Comparison of ENCODE assay signal across 8 cellular contexts in the genomic region with DNA sequence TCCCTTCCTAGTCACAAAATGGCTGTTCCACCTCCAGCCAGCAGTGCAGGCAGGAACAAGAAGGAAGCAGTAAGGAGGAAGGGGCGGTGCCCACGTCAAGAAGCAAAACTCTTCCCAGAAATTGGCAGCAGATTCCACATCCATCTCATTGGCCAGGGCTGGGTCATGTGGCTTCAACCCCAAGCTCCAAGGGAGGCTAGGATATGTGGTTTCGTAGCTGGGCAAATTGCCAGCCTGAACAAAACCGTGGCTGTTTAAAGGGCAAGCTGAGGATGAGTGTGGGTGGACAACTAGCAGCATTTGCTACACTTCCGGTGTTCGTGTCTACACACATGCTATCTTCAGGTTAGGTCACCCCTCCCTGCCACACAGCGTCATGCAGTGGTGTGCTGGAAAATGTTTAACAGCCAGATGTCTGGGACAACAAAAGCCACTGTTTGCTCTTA.
DNase-seq lines count a peak whose midpoint lies in the region; ATAC-seq, FAIRE-seq and TF ChIP-seq lines count a peak whose summit lies in the region.
"Had no signal": no experiment of that assay in that cellular context is flagged by ENCODE, and none has a peak within 500 bp of the region (broad histone marks: within the 10 kb centered on the region; RNA-seq: fewer than 3 reads in every experiment).

No MANE protein-coding gene starts in this region.

- H3K9ac ChIP-seq in H1 (replicated peaks in 1 of 4; ENCODE audit: extremely low read depth in 1 of 4, low read depth in 3 of 4, low read length in 3 of 4) = no peak overlapping the region
- H3K9ac ChIP-seq: KMS-11 had no signal

- no peak overlapping the region for H3K23ac ChIP-seq in H1 (ENCODE audit: insufficient read length)

- TF ChIP-seq POLR2A in H1 (IDR thresholded peaks at IDR 0.05; ENCODE audit: control extremely low read depth in 1 of 2, low read depth in 2 of 2, low read length in 2 of 2) = no peak

- no peak overlapping the region for H2BK5ac ChIP-seq in H1 (ENCODE audit: low read depth, low read length)

- H3K18ac ChIP-seq in H1 (ENCODE audit: extremely low read depth, low read length) = no peak overlapping the region

- no peak for TF ChIP-seq RAD21 in H1 (IDR thresholded peaks at IDR 0.05 in 1 of 2, conservative IDR thresholded peaks at IDR 0.05 in 1 of 2; ENCODE audit: low read depth in 2 of 2, low read length in 2 of 2)

- no peak overlapping the region for H3K14ac ChIP-seq in H1 (ENCODE audit: insufficient read length)

- H3K9me3 ChIP-seq in H1 (ENCODE audit: insufficient read depth in 2 of 2, low read depth in 1 of 2, low read length in 1 of 2) = no peaks in the 10 kb centered on the region
- H3K9me3 ChIP-seq in OCI-LY7 (ENCODE audit: low read length) = 0 out of 2 replicates have a peak, but pooled peaks cover 4% of the 10 kb centered on the region

- intact Hi-C loops in posterior cingulate gyrus (cut with DNase I) = loop anchor here (10.0 kb wide), 2 partner anchors 90 to 230 kb away; a partner anchor contains a TSS
- intact Hi-C loops in OCI-LY7 (cut with micrococcal nuclease; ENCODE audit: unreplicated experiment) = no loop called here

- no peaks in the 10 kb centered on the region for H3K27me3 ChIP-seq in H1 (replicated peaks in 1 of 4; ENCODE audit: control insufficient read depth in 3 of 4, extremely low read depth in 1 of 4, insufficient read depth in 3 of 4, low read length in 3 of 4)

- DNase-seq in HK-2 (ENCODE audit: unreplicated experiment) = peak; percentile 16
- peak; percentile 99 for DNase-seq in NCI-H69 (lab: John Stamatoyannopoulos, UW)
- DNase-seq in H1 (ENCODE audit: low read depth in 1 of 2, low spot score in 2 of 2) = no peak
- peak; percentile 57 to 96 (median 80) for DNase-seq in posterior cingulate gyrus
- DNase-seq in glutamatergic neuron = no peak
- DNase-seq in OCI-LY7 (ENCODE audit: low spot score) = no peak

- no peak overlapping the region for H3K56ac ChIP-seq in H1 (replicated peaks; ENCODE audit: insufficient read length, low read depth, low read length)

- H3K23me2 ChIP-seq in H1 (ENCODE audit: low read depth, low read length) = no peaks in the 10 kb centered on the region

- POLR2A ChIA-PET in H1 (lab: Charles Lee; ENCODE audit: partially characterized antibody) = interaction anchor here (1.1 kb wide), 1 partner anchor 13 kb away, joined by 3 read pairs; no protein-coding TSS in a partner anchor
- POLR2A ChIA-PET in OCI-LY7 (lab: Charles Lee) = no interaction called here

- 89% methylated on average over 7 of the region's 7 CpGs; no CpG with 5 or more reads in 1 of the 2 experiments for WGBS in H1 (ENCODE audit: extremely low coverage in 1 of 2, insufficient coverage in 1 of 2, insufficient read length in 1 of 2, insufficient replicate concordance in 2 of 2, low coverage in 1 of 2, low lambda C conversion rate in 2 of 2, missing lambda C conversion rate in 1 of 2), 2 experiments

- no peak overlapping the region for H3K27ac Mint-ChIP-seq in glutamatergic neuron (ENCODE audit: unreplicated experiment)

- no peak overlapping the region for H4K5ac ChIP-seq in H1 (ENCODE audit: insufficient read length, low read depth, low read length)

- no peak overlapping the region for H4K8ac ChIP-seq in H1 (ENCODE audit: extremely low read depth, insufficient read depth, low read length)

- no peak overlapping the region for H3K4me3 Mint-ChIP-seq in glutamatergic neuron (ENCODE audit: unreplicated experiment)

- peaks cover 0 to 5% (median 1%) of the 10 kb centered on the region in 4 experiments; a peak in 3 of 7 replicates for H3K4me1 ChIP-seq in H1 (replicated peaks in 1 of 4; ENCODE audit: control insufficient read depth in 3 of 4, insufficient read depth in 4 of 4, low read length in 3 of 4)
- H3K4me1 ChIP-seq in OCI-LY7 (ENCODE audit: insufficient read depth, low read length, poor library complexity, severe bottlenecking) = no peaks in the 10 kb centered on the region

- no peaks in the 10 kb centered on the region for H3K36me3 ChIP-seq in H1 (ENCODE audit: control insufficient read depth in 2 of 4, insufficient read depth in 4 of 4, low read length in 3 of 4)
- H3K36me3 ChIP-seq in OCI-LY7 (ENCODE audit: insufficient read depth, low read length) = no peaks in the 10 kb centered on the region

- no TSS peak for BruUV-seq in OCI-LY7 (replicated peaks; lab: Mats Ljungman, UMichigan)

- TF ChIP-seq CTCF in H1 (IDR thresholded peaks at IDR 0.05; ENCODE audit: control extremely low read depth in 1 of 3, insufficient read depth in 1 of 3, low read depth in 1 of 3, low read length in 3 of 3) (no peak), glutamatergic neuron (IDR thresholded peaks at IDR 0.05; ENCODE audit: partially characterized antibody, unreplicated experiment) (no peak), OCI-LY7 (conservative IDR thresholded peaks at IDR 0.05; ENCODE audit: low read length) (no peak)

- ATAC-seq in GM19395 (IDR thresholded peaks at IDR 0.05; ENCODE audit: unreplicated experiment) = no peak

- FAIRE-seq in H1 (lab: Jason Lieb, UNC) = no peak

- no peaks in the 10 kb centered on the region for H3K9me2 ChIP-seq in OCI-LY7 (ENCODE audit: insufficient read depth, low read length)

- H2BK120ac ChIP-seq in H1 (replicated peaks; ENCODE audit: low read depth, low read length) = no peak overlapping the region

- H3K79me1 ChIP-seq in H1 (ENCODE audit: low read depth, low read length) = no peaks in the 10 kb centered on the region

- H3K4me1 Mint-ChIP-seq in glutamatergic neuron (ENCODE audit: low read depth, unreplicated experiment) = peaks cover 17% of the 10 kb centered on the region

- H2BK12ac ChIP-seq in H1 (ENCODE audit: low read depth, low read length) = no peak overlapping the region

- no peak overlapping the region for H4K91ac ChIP-seq in H1 (replicated peaks; ENCODE audit: insufficient read length, low read length)

- no peak overlapping the region for H2AK5ac ChIP-seq in H1 (ENCODE audit: low read depth, low read length)

- H2BK20ac ChIP-seq in H1 (ENCODE audit: low read length) = no peak overlapping the region

- H2BK15ac ChIP-seq in H1 (ENCODE audit: low read length) = no peak overlapping the region

- H2AFZ ChIP-seq in H1 (ENCODE audit: low read length) = peak overlapping the region; percentile 95
- no peak overlapping the region for H2AFZ ChIP-seq in OCI-LY7 (ENCODE audit: low read length)

- H3K4me2 ChIP-seq in H1 (ENCODE audit: insufficient read depth in 1 of 2, low read depth in 2 of 2, low read length in 2 of 2) (no peak overlapping the region), OCI-LY7 (ENCODE audit: low read length) (no peak overlapping the region)
- H3K4me2 ChIP-seq: KMS-11 had no signal

- CTCF ChIA-PET in H1 (lab: Charles Lee; ENCODE audit: partially characterized antibody) (interaction anchor here (0.6 to 1.1 kb wide), 4 partner anchors 47 to 109 kb away, joined by 3 read pairs; no protein-coding TSS in a partner anchor), OCI-LY7 (lab: Charles Lee; ENCODE audit: unreplicated experiment) (no interaction called here)

- H4K20me1 ChIP-seq in H1 (replicated peaks in 1 of 2; ENCODE audit: control insufficient read depth in 1 of 2, insufficient read depth in 2 of 2, low read length in 2 of 2) (no peaks in the 10 kb centered on the region), OCI-LY7 (ENCODE audit: insufficient read depth, low read length) (no peaks in the 10 kb centered on the region)

- peaks cover 2% of the 10 kb centered on the region for H3K9me3 Mint-ChIP-seq in glutamatergic neuron (ENCODE audit: unreplicated experiment)

- no peaks in the 10 kb centered on the region for H3K79me2 ChIP-seq in H1 (ENCODE audit: control insufficient read depth in 1 of 2, insufficient read depth in 2 of 2, low read length in 2 of 2)
- no peaks in the 10 kb centered on the region for H3K79me2 ChIP-seq in OCI-LY7 (ENCODE audit: insufficient read depth, low read depth, low read length)

- no peak for TF ChIP-seq EP300 in H1 (IDR thresholded peaks at IDR 0.05; ENCODE audit: borderline replicate concordance in 1 of 2, low read depth in 2 of 2, low read length in 2 of 2)

- H3K27ac ChIP-seq in H1 (ENCODE audit: low read depth, low read length) (no peak overlapping the region), OCI-LY7 (ENCODE audit: low read depth, low read length, poor library complexity, severe bottlenecking) (no peak overlapping the region)
- H3K27ac ChIP-seq: KMS-11 had no signal

- H3K27me3 Mint-ChIP-seq in glutamatergic neuron (ENCODE audit: unreplicated experiment) = no peaks in the 10 kb centered on the region

- no peak overlapping the region for H3K4ac ChIP-seq in H1 (replicated peaks; ENCODE audit: insufficient read length, low read depth, low read length)

- H3K4me3 ChIP-seq in H1 (ENCODE audit: extremely low read depth in 1 of 4, insufficient read depth in 2 of 4, low read depth in 3 of 4, low read length in 4 of 4) (no peak overlapping the region), OCI-LY7 (ENCODE audit: low read depth, low read length, poor library complexity, severe bottlenecking) (no peak overlapping the region)

- no peaks in the 10 kb centered on the region for H3K36me3 Mint-ChIP-seq in glutamatergic neuron (ENCODE audit: unreplicated experiment)

TF ChIP-seq in H1, 55 proteins besides CTCF, POLR2A, EP300 and RAD21:
- TF ChIP-seq, protein P1, sequence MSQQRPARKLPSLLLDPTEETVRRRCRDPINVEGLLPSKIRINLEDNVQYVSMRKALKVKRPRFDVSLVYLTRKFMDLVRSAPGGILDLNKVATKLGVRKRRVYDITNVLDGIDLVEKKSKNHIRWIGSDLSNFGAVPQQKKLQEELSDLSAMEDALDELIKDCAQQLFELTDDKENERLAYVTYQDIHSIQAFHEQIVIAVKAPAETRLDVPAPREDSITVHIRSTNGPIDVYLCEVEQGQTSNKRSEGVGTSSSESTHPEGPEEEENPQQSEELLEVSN (IDR thresholded peaks at IDR 0.05) = no peak
- no peak for TF ChIP-seq KDM1A (IDR thresholded peaks at IDR 0.05; ENCODE audit: borderline replicate concordance, low read length)
- TF ChIP-seq BACH1 (IDR thresholded peaks at IDR 0.05; ENCODE audit: low read length) = no peak
- TF ChIP-seq SAP30 (IDR thresholded peaks at IDR 0.05; ENCODE audit: insufficient read depth, insufficient replicate concordance, low read length) = no peak
- no peak for TF ChIP-seq NANOG (IDR thresholded peaks at IDR 0.05; ENCODE audit: insufficient read depth, low read depth, low read length, poor library complexity, severe bottlenecking)

Comparison
In these comparisons a context has a peak if more than half of its experiments do, and no peak if none do; other contexts are left out.
1. DNase-seq: peak in HK-2 (single experiment), NCI-H69 (single experiment) and posterior cingulate gyrus (10 of 10); none in H1 (0 of 2), glutamatergic neuron (single experiment) and OCI-LY7 (single experiment).